Comparison of ENCODE assay signal across 1 cellular context in the genomic region with DNA sequence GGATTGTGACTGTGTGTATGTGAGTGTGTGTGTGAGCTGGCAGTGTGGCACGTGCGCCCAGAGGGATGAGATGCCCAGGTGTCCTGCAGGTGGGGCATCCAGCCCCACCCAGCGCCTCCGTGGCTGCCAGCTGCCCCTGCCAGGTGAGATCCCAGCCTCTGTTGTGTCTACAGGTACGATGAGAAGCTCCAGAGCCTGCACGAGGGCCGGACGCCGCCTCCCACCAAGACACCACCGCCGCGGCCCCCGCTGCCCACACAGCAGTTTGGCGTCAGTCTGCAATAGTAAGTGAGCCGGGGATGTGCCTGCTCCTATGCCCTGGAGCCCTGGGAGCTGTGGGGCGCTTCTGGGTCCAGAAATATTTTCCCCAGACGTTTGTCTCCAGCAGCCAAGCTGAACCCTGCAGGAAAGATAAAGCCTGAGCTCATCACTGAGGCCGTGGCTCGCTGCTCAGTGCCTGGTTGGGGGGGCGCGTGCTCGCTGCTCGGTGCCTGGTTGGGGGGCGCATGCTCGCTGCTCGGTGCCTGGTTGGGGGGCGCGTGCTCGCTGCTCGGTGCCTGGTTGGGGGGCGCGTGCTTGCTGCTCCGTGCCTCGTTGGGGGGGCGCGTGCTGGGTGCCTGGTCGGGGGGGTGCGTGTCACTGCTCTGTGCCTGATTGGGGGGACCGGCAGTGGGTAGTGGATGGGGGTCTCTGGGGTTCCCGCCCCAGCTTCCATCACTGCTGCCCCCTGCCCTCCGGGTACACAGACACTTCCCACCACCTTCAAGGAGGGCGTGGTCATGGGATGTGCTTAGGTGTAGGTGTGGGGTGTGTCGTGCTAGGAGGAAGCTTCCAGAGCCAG.
TF ChIP-seq lines count a peak whose summit lies in the region.

No MANE protein-coding gene starts in this region.

TF ChIP-seq in SK-N-SH treated with all-trans-retinoic acid at 6 μM for 48 hours, 23 proteins besides CTCF, POLR2A, EP300 and RAD21 (continued from another document):
- TF ChIP-seq, protein P1, sequence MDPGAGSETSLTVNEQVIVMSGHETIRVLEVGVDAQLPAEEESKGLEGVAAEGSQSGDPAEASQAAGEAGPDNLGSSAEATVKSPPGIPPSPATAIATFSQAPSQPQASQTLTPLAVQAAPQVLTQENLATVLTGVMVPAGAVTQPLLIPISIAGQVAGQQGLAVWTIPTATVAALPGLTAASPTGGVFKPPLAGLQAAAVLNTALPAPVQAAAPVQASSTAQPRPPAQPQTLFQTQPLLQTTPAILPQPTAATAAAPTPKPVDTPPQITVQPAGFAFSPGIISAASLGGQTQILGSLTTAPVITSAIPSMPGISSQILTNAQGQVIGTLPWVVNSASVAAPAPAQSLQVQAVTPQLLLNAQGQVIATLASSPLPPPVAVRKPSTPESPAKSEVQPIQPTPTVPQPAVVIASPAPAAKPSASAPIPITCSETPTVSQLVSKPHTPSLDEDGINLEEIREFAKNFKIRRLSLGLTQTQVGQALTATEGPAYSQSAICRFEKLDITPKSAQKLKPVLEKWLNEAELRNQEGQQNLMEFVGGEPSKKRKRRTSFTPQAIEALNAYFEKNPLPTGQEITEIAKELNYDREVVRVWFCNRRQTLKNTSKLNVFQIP (CRISPR knock-in tag; IDR thresholded peaks at IDR 0.05; ENCODE audit: borderline replicate concordance, low read depth), result no peak
